Comparison of ENCODE assay signal across 16 cellular contexts in the genomic region with DNA sequence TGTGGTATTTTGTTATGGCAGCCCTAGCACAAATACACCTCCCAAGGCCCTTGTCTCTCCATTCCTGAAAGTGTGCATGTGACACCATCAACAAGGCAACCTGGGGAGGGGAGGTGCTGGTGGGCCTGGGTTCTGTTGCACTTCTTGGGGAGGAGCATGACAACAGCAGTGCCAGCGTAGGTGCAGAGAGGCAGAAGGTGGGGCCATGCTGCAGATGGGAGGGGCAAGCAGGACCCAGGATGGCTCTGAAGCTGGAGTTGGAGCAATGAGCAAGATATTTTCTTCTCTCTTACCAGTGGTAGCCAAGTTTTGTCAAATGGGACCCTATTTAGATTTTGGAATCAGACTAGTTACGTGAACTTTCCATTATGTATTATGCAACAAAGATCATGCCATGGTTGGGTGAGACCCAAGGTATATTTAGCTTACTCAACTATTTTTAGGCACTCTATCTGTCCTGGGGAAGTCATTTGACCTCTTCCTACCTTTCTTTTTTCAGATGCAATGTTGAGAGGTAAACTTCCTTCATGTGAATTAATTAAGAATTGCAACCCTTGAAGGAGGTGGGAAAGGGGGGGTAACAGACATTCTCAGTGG. TPM values are rescaled to one million over a fixed set of nuclear protein-coding genes. Genes with fewer than 3 reads are reported as not detected.
DNase-seq lines count a peak whose midpoint lies in the region; FAIRE-seq and TF ChIP-seq lines count a peak whose summit lies in the region.
"Had no signal": no experiment of that assay in that cellular context is flagged by ENCODE, and none has a peak within 500 bp of the region (broad histone marks: within the 10 kb centered on the region; RNA-seq: fewer than 3 reads in every experiment).

No MANE protein-coding gene starts in this region.

- DNase-seq in T-helper 2 cell treated with Interferon-gamma antibody and Interleukin-4, amounts not matched to agents 5 μg/mL and 100 μg/mL, for 36 hours (ENCODE audit: low spot score) = no peak
- no peak for DNase-seq in T-helper 2 cell
- no peak for DNase-seq in activated T-helper 1 cell treated with anti-CD3 and anti-CD28 coated beads, Interleukin-12 subunit alpha, Interleukin-12 subunit beta, Interleukin-2, Interleukin-4 antibody, amounts not matched to agents 30 ng/mL and 10 ng/mL and 1 ng/mL, durations not matched to agents 14 hours and 24 hours and 36 hours (ENCODE audit: low spot score)
- no peak for DNase-seq in kidney
- DNase-seq in thyroid gland = peak in 1 of 2 donors; percentile 18
- DNase-seq in stimulated activated naive CD4-positive, alpha-beta T cell treated with Interleukin-2 at 50 U/mL for 16 hours (lab: John Stamatoyannopoulos, UW) = no peak
- no peak for DNase-seq in NCI-H446 treated with DMSO at 0.1 percent for 48 hours (lab: John Stamatoyannopoulos, UW)
- no peak for DNase-seq in activated CD4-positive, alpha-beta T cell treated with anti-CD3 and anti-CD28 coated beads, Interleukin-2, amount 50 U/mL, for 4 hours
- DNase-seq: activated T-cell treated with anti-CD3 and anti-CD28 coated beads, Interleukin-2, amount 50 U/mL, for 1 hour; NCI-H526 treated with DMSO at 0.1 percent for 48 hours had no signal

- peaks cover 6% of the 10 kb centered on the region for H3K9me3 Mint-ChIP-seq in T-helper 2 cell treated with Interferon-gamma antibody and Interleukin-4, amounts not matched to agents 5 μg/mL and 100 μg/mL, for 36 hours
- H3K9me3 Mint-ChIP-seq in activated T-helper 1 cell treated with anti-CD3 and anti-CD28 coated beads, Interleukin-12 subunit alpha, Interleukin-12 subunit beta, Interleukin-2, Interleukin-4 antibody, amounts not matched to agents 30 ng/mL and 10 ng/mL and 1 ng/mL, durations not matched to agents 14 hours and 24 hours and 36 hours = no peaks in the 10 kb centered on the region

- H3K9ac ChIP-seq in kidney (ENCODE audit: low read length in 2 of 2) = no peak overlapping the region

- no peaks in the 10 kb centered on the region for H3K27me3 ChIP-seq in thyroid gland

- H3K4me1 ChIP-seq in kidney (ENCODE audit: control insufficient read depth in 1 of 2, insufficient read depth in 1 of 2, low read depth in 1 of 2, low read length in 2 of 2) = peaks cover 20 to 22% of the 10 kb centered on the region in 2 donors
- H3K4me1 ChIP-seq in thyroid gland = peaks cover 55 to 76% of the 10 kb centered on the region in 2 donors

- no peak for TF ChIP-seq CTCF in kidney (IDR thresholded peaks at IDR 0.05; ENCODE audit: borderline replicate concordance, extremely low read depth, insufficient read depth)
- no peak for TF ChIP-seq CTCF in thyroid gland (IDR thresholded peaks at IDR 0.05)

- H3K36me3 ChIP-seq in kidney (ENCODE audit: control insufficient read depth in 1 of 2, insufficient read depth in 2 of 2, low read length in 2 of 2) (no peaks in the 10 kb centered on the region), thyroid gland (no peaks in the 10 kb centered on the region)

- H3K4me3 ChIP-seq in kidney (ENCODE audit: low read length in 2 of 2) (no peak overlapping the region), thyroid gland (replicated peaks in 1 of 3) (no peak overlapping the region)

- no peak for FAIRE-seq in kidney (lab: Jason Lieb, UNC)
- FAIRE-seq: A204.1, frontal cortex, H1 had no signal

- H3K27ac ChIP-seq in kidney (ENCODE audit: low read depth in 2 of 2, low read length in 2 of 2) (peak overlapping the region; percentile 23 to 61), thyroid gland (peak overlapping the region; percentile 50 to 94 (median 54))

- H3K27me3 Mint-ChIP-seq in T-helper 2 cell treated with Interferon-gamma antibody and Interleukin-4, amounts not matched to agents 5 μg/mL and 100 μg/mL, for 36 hours (ENCODE audit: low read depth) = no peaks in the 10 kb centered on the region
- no peaks in the 10 kb centered on the region for H3K27me3 Mint-ChIP-seq in activated T-helper 1 cell treated with anti-CD3 and anti-CD28 coated beads, Interleukin-12 subunit alpha, Interleukin-12 subunit beta, Interleukin-2, Interleukin-4 antibody, amounts not matched to agents 30 ng/mL and 10 ng/mL and 1 ng/mL, durations not matched to agents 14 hours and 24 hours and 36 hours (ENCODE audit: insufficient read depth)

- H3K4me1 Mint-ChIP-seq in T-helper 2 cell treated with Interferon-gamma antibody and Interleukin-4, amounts not matched to agents 5 μg/mL and 100 μg/mL, for 36 hours (ENCODE audit: low read depth) = peaks cover 52% of the 10 kb centered on the region
- H3K4me1 Mint-ChIP-seq in activated T-helper 1 cell treated with anti-CD3 and anti-CD28 coated beads, Interleukin-12 subunit alpha, Interleukin-12 subunit beta, Interleukin-2, Interleukin-4 antibody, amounts not matched to agents 30 ng/mL and 10 ng/mL and 1 ng/mL, durations not matched to agents 14 hours and 24 hours and 36 hours (ENCODE audit: low read depth) = peaks cover 76% of the 10 kb centered on the region

- intact Hi-C loops in activated T-helper 1 cell treated with anti-CD3 and anti-CD28 coated beads, Interleukin-12 subunit alpha, Interleukin-12 subunit beta, Interleukin-2, Interleukin-4 antibody, amounts not matched to agents 30 ng/mL and 10 ng/mL and 1 ng/mL, durations not matched to agents 14 hours and 24 hours and 36 hours (cut with micrococcal nuclease) = loop anchor here (5.0 kb wide), 1 partner anchor 130 kb away; no protein-coding TSS in a partner anchor
- intact Hi-C loops in kidney (cut with DNase I) (no loop called here), thyroid gland (cut with DNase I) (loop anchor here (5.0 kb wide), 1 partner anchor 40 kb away; no protein-coding TSS in a partner anchor)

- H3K4me3 Mint-ChIP-seq in T-helper 2 cell treated with Interferon-gamma antibody and Interleukin-4, amounts not matched to agents 5 μg/mL and 100 μg/mL, for 36 hours = peak overlapping the region; percentile 12
- H3K4me3 Mint-ChIP-seq in activated T-helper 1 cell treated with anti-CD3 and anti-CD28 coated beads, Interleukin-12 subunit alpha, Interleukin-12 subunit beta, Interleukin-2, Interleukin-4 antibody, amounts not matched to agents 30 ng/mL and 10 ng/mL and 1 ng/mL, durations not matched to agents 14 hours and 24 hours and 36 hours = peak overlapping the region; percentile 70

- H3K9me3 ChIP-seq in kidney (ENCODE audit: control insufficient read depth in 1 of 2, low read length in 2 of 2) (no peaks in the 10 kb centered on the region), thyroid gland (no peaks in the 10 kb centered on the region)

- H3K36me3 Mint-ChIP-seq in T-helper 2 cell treated with Interferon-gamma antibody and Interleukin-4, amounts not matched to agents 5 μg/mL and 100 μg/mL, for 36 hours (ENCODE audit: low read depth) = peaks cover 35% of the 10 kb centered on the region
- peaks cover 47% of the 10 kb centered on the region for H3K36me3 Mint-ChIP-seq in activated T-helper 1 cell treated with anti-CD3 and anti-CD28 coated beads, Interleukin-12 subunit alpha, Interleukin-12 subunit beta, Interleukin-2, Interleukin-4 antibody, amounts not matched to agents 30 ng/mL and 10 ng/mL and 1 ng/mL, durations not matched to agents 14 hours and 24 hours and 36 hours (ENCODE audit: low read depth)

- WGBS in thyroid gland, 2 donors = 73 to 78% methylated on average over 1 to 2 of the region's 2 CpGs

- no peak overlapping the region for H3K27ac Mint-ChIP-seq in T-helper 2 cell treated with Interferon-gamma antibody and Interleukin-4, amounts not matched to agents 5 μg/mL and 100 μg/mL, for 36 hours
- peak overlapping the region; percentile 64 for H3K27ac Mint-ChIP-seq in activated T-helper 1 cell treated with anti-CD3 and anti-CD28 coated beads, Interleukin-12 subunit alpha, Interleukin-12 subunit beta, Interleukin-2, Interleukin-4 antibody, amounts not matched to agents 30 ng/mL and 10 ng/mL and 1 ng/mL, durations not matched to agents 14 hours and 24 hours and 36 hours

- no peak for TF ChIP-seq POLR2A in thyroid gland (IDR thresholded peaks at IDR 0.05)

RNA-seq across cellular contexts. Expression of gene FYCO1, which starts 3.4 kb away (rescaled TPM):
- 16.1 and 16.3 TPM in 2 replicates for total RNA-seq in activated T-helper 1 cell treated with anti-CD3 and anti-CD28 coated beads, Interleukin-12 subunit alpha, Interleukin-12 subunit beta, Interleukin-2, Interleukin-4 antibody, amounts not matched to agents 30 ng/mL and 10 ng/mL and 1 ng/mL, durations not matched to agents 14 hours and 24 hours and 36 hours
- 39.1 TPM for total RNA-seq in kidney
- polyA plus RNA-seq in kidney (ENCODE audit: insufficient read depth, low read depth, low replicate concordance) = 11.1 TPM
- 10 to 100 TPM; 38.2 to 66.6 (median 50.5) TPM for total RNA-seq in thyroid gland

RNA-seq across cellular contexts. Expression of gene XCR1, which starts 35.1 kb away (rescaled TPM):
- total RNA-seq in activated T-helper 1 cell treated with anti-CD3 and anti-CD28 coated beads, Interleukin-12 subunit alpha, Interleukin-12 subunit beta, Interleukin-2, Interleukin-4 antibody, amounts not matched to agents 30 ng/mL and 10 ng/mL and 1 ng/mL, durations not matched to agents 14 hours and 24 hours and 36 hours = 0.05 and 0.08 TPM in 2 replicates
- total RNA-seq in kidney (1.4 TPM), thyroid gland (not detected)
- not detected for polyA plus RNA-seq in kidney (ENCODE audit: insufficient read depth, low read depth, low replicate concordance)
- total RNA-seq: cerebellum, frontal cortex, G401, H1, M059J had no signal

RNA-seq across cellular contexts. Expression of gene CXCR6, which starts 49.0 kb away (rescaled TPM):
- 27.2 and 27.9 TPM in 2 replicates for total RNA-seq in activated T-helper 1 cell treated with anti-CD3 and anti-CD28 coated beads, Interleukin-12 subunit alpha, Interleukin-12 subunit beta, Interleukin-2, Interleukin-4 antibody, amounts not matched to agents 30 ng/mL and 10 ng/mL and 1 ng/mL, durations not matched to agents 14 hours and 24 hours and 36 hours
- total RNA-seq in kidney = 2.7 TPM
- 0.39 TPM for polyA plus RNA-seq in kidney (ENCODE audit: insufficient read depth, low read depth, low replicate concordance)
- total RNA-seq in thyroid gland = 1 to 10 TPM; 2.1 to 4.4 (median 3.4) TPM
- total RNA-seq: cerebellum, frontal cortex, H1, M059J had no signal
- polyA plus RNA-seq: H1 had no signal
